19 cellular contexts compared by ENCODE assay signal in genomic region chr10:108147346-108147745, GRCh38.
A peak's percentile ranks its signal among the peaks of the same experiment; 100 is the strongest.
DNase-seq lines count a peak whose midpoint lies in the region; ATAC-seq, FAIRE-seq and TF ChIP-seq lines count a peak whose summit lies in the region.
"Had no signal": no experiment of that assay in that cellular context is flagged by ENCODE, and none has a peak within 500 bp of the region (broad histone marks: within the 10 kb centered on the region; RNA-seq: fewer than 3 reads in every experiment).

No MANE protein-coding gene starts in this region.

- CTCF ChIA-PET in WTC11 (lab: Charles Lee): no interaction called here

- no peaks in the 10 kb centered on the region for H3K27me3 ChIP-seq in bronchial epithelial cell (ENCODE audit: control insufficient read depth, insufficient read depth, low read length)
- H3K27me3 ChIP-seq: BLaER1 had no signal

- no peak overlapping the region for H3K4me3 Mint-ChIP-seq in WTC11
- H3K4me3 Mint-ChIP-seq: CD14-positive monocyte; CD8-positive, alpha-beta T cell; IgD-negative memory B cell had no signal

- no peak overlapping the region for H3K4me3 ChIP-seq in bronchial epithelial cell (ENCODE audit: low read depth, low read length)
- H3K4me3 ChIP-seq: BLaER1, HAP-1 had no signal

- no peaks in the 10 kb centered on the region for H3K36me3 ChIP-seq in bronchial epithelial cell (ENCODE audit: control insufficient read depth, insufficient read depth, low read length)
- H3K36me3 ChIP-seq: BLaER1, HAP-1 had no signal

- no peak overlapping the region for H3K27ac Mint-ChIP-seq in WTC11
- H3K27ac Mint-ChIP-seq: CD14-positive monocyte; CD8-positive, alpha-beta T cell; IgD-negative memory B cell had no signal

- H3K36me3 Mint-ChIP-seq in WTC11: peaks cover 29% of the 10 kb centered on the region
- H3K36me3 Mint-ChIP-seq: CD14-positive monocyte; CD8-positive, alpha-beta T cell; IgD-negative memory B cell had no signal

- ATAC-seq in WTC11 (no peak), HG03108 (IDR thresholded peaks at IDR 0.05; ENCODE audit: unreplicated experiment) (no peak)
- ATAC-seq: CD8-positive, alpha-beta T cell had no signal

- FAIRE-seq in bronchial epithelial cell (lab: Jason Lieb, UNC): no peak
- FAIRE-seq: GM19239, HTR-8/SVneo had no signal

- DNase-seq in NCI-H1105 treated with DMSO at 0.1 percent for 48 hours (lab: John Stamatoyannopoulos, UW): peak; percentile 3
- DNase-seq in NCI-H1105 (lab: John Stamatoyannopoulos, UW): no peak
- DNase-seq in WTC11 (ENCODE audit: low spot score): no peak
- DNase-seq in bronchial epithelial cell (ENCODE audit: low read depth): peak; percentile 1
- no peak for DNase-seq in medulla oblongata (ENCODE audit: extremely low spot score)
- no peak for DNase-seq in GM10266 (ENCODE audit: extremely low spot score)
- DNase-seq: 8988T; CD8-positive, alpha-beta T cell; DMS 273 treated with DMSO at 0.1 percent for 48 hours; DMS79; GDM1; KG1 had no signal

- TF ChIP-seq CTCF in WTC11 (IDR thresholded peaks at IDR 0.05) (no peak), bronchial epithelial cell (IDR thresholded peaks at IDR 0.05; ENCODE audit: insufficient read depth, low read length, severe bottlenecking) (no peak), GM10266 (IDR thresholded peaks at IDR 0.05; ENCODE audit: control insufficient read depth, insufficient read depth, low read depth, missing control alignments) (no peak)

- H3K9me3 Mint-ChIP-seq in WTC11: peaks cover 37% of the 10 kb centered on the region

- H3K4me1 Mint-ChIP-seq in WTC11: peaks cover 17% of the 10 kb centered on the region
- H3K4me1 Mint-ChIP-seq: CD14-positive monocyte, IgD-negative memory B cell had no signal

- no peaks in the 10 kb centered on the region; the same call in 1 of the 2 replicates for H3K27me3 Mint-ChIP-seq in WTC11 (ENCODE audit: low read depth)
- H3K27me3 Mint-ChIP-seq: IgD-negative memory B cell had no signal

- POLR2A ChIA-PET in WTC11 (lab: Charles Lee): no interaction called here

TF ChIP-seq in WTC11, 78 proteins besides CTCF, POLR2A, EP300 and RAD21:
- no peak for TF ChIP-seq TEAD4 (CRISPR knock-in tag; IDR thresholded peaks at IDR 0.05)
- TF ChIP-seq ZNF317 (CRISPR knock-in tag; IDR thresholded peaks at IDR 0.05; ENCODE audit: borderline replicate concordance, low read depth): peak; percentile 100

Comparison
In these comparisons a context has a peak if more than half of its experiments do, and no peak if none do; other contexts are left out.
1. DNase-seq: peak in NCI-H1105 treated with DMSO at 0.1 percent for 48 hours (single experiment) and bronchial epithelial cell (single experiment); none in NCI-H1105 (single experiment), WTC11 (single experiment), medulla oblongata (single experiment) and GM10266 (single experiment).